Comparison of ENCODE assay signal across 31 cellular contexts in genomic region chr1:38772953-38773352, GRCh38.
"Had no signal": no experiment of that assay in that cellular context is flagged by ENCODE, and none has a peak within 500 bp of the region (broad histone marks: within the 10 kb centered on the region; RNA-seq: fewer than 3 reads in every experiment).

No MANE protein-coding gene starts in this region.

- ATAC-seq: activated CD4-positive, alpha-beta T cell treated with anti-CD3 and anti-CD28 coated beads for 36 hours; activated CD4-positive, CD25-positive, alpha-beta regulatory T cell treated with anti-CD3 and anti-CD28 coated beads, Interleukin-2, amount 50 U/mL, for 24 hours; activated CD8-positive, alpha-beta memory T cell treated with anti-CD3 and anti-CD28 coated beads, Interleukin-2, amount 10 ng/mL, durations not matched to agents 7 days and 5 days; activated CD8-positive, alpha-beta T cell treated with anti-CD3 and anti-CD28 coated beads, Interleukin-2, amount 10 ng/mL, durations not matched to agents 7 days and 5 days; activated naive CD8-positive, alpha-beta T cell treated with anti-CD3 and anti-CD28 coated beads, Interleukin-2, amount 50 U/mL, for 24 hours; WTC11 had no signal

- H3K9me3 ChIP-seq: ascending aorta had no signal

- FAIRE-seq: bronchial epithelial cell had no signal

- DNase-seq: activated CD4-positive, alpha-beta memory T cell treated with anti-CD3 and anti-CD28 coated beads, Interleukin-2, amount 10 ng/mL, durations not matched to agents 7 days and 5 days; activated CD4-positive, alpha-beta T cell treated with anti-CD3 and anti-CD28 coated beads for 1 hour; activated CD4-positive, alpha-beta T cell treated with anti-CD3 and anti-CD28 coated beads for 36 hours; activated CD4-positive, alpha-beta T cell treated with anti-CD3 and anti-CD28 coated beads for 48 hours; activated CD4-positive, alpha-beta T cell treated with anti-CD3 and anti-CD28 coated beads, Interleukin-2, amount 10 ng/mL, durations not matched to agents 7 days and 5 days; activated CD4-positive, alpha-beta T cell treated with anti-CD3 and anti-CD28 coated beads, Interleukin-2, amount 50 U/mL, for 48 hours; activated CD4-positive, CD25-positive, alpha-beta regulatory T cell; activated CD8-positive, alpha-beta memory T cell treated with anti-CD3 and anti-CD28 coated beads for 24 hours; activated CD8-positive, alpha-beta memory T cell treated with anti-CD3 and anti-CD28 coated beads, Interleukin-2, amount 10 ng/mL, durations not matched to agents 7 days and 5 days; activated CD8-positive, alpha-beta memory T cell treated with anti-CD3 and anti-CD28 coated beads, Interleukin-2, amount 50 U/mL, for 48 hours; activated CD8-positive, alpha-beta T cell treated with anti-CD3 and anti-CD28 coated beads, Interleukin-2, amount 10 ng/mL, durations not matched to agents 7 days and 5 days; activated effector memory CD4-positive, alpha-beta T cell treated with Interleukin-2 at 50 U/mL for 16 hours; activated gamma-delta T cell; activated naive CD4-positive, alpha-beta T cell treated with anti-CD3 and anti-CD28 coated beads, Interleukin-2, amount 10 ng/mL, durations not matched to agents 7 days and 5 days; activated naive CD4-positive, alpha-beta T cell treated with Interleukin-2 at 50 U/mL for 16 hours; activated naive CD8-positive, alpha-beta T cell treated with anti-CD3 and anti-CD28 coated beads, Interleukin-2, amount 10 ng/mL, durations not matched to agents 7 days and 5 days; activated naive CD8-positive, alpha-beta T cell treated with anti-CD3 and anti-CD28 coated beads, Interleukin-2, amount 50 U/mL, for 24 hours; activated T-cell treated with anti-CD3 and anti-CD28 coated beads, Interleukin-2, amount 50 U/mL, for 24 hours; activated T-cell treated with anti-CD3 and anti-CD28 coated beads, Interleukin-2, amount 50 U/mL, for 48 hours; amygdala; anterior cingulate cortex; caudate nucleus; cerebellar nuclear complex; T-helper 2 cell; T-helper 9 cell; WERI-Rb-1 had no signal

- H3K4me3 ChIP-seq: ascending aorta, cardiac muscle cell had no signal

- H3K27ac ChIP-seq: ascending aorta, cardiac muscle cell, WERI-Rb-1 had no signal

- H3K36me3 ChIP-seq: ascending aorta, cardiac muscle cell, WERI-Rb-1 had no signal

- H3K4me1 ChIP-seq: ascending aorta had no signal

- H3K27me3 ChIP-seq: ascending aorta, cardiac muscle cell had no signal
